ENCODE assay signal across 18 cellular contexts in genomic region chr4:128649161-128649560, GRCh38.
"Had no signal": no experiment of that assay in that cellular context is flagged by ENCODE, and none has a peak within 500 bp of the region (broad histone marks: within the 10 kb centered on the region; RNA-seq: fewer than 3 reads in every experiment).

No MANE protein-coding gene starts in this region.

- H3K9me3 ChIP-seq: adrenal gland, mucosa of descending colon, right atrium auricular region had no signal

- H3K4me1 Mint-ChIP-seq: activated CD4-positive, alpha-beta memory T cell treated with anti-CD3 and anti-CD28 coated beads, Interleukin-2, amount 10 ng/mL, durations not matched to agents 7 days and 5 days; activated naive CD4-positive, alpha-beta T cell treated with anti-CD3 and anti-CD28 coated beads, Interleukin-2, amount 50 U/mL, for 24 hours; naive thymus-derived CD8-positive, alpha-beta T cell had no signal

- H3K4me3 ChIP-seq: adrenal gland, left lung, mucosa of descending colon, right atrium auricular region, skin epidermis, upper lobe of left lung had no signal

- H3K9me3 Mint-ChIP-seq: activated CD4-positive, alpha-beta memory T cell treated with anti-CD3 and anti-CD28 coated beads, Interleukin-2, amount 10 ng/mL, durations not matched to agents 7 days and 5 days; activated naive CD4-positive, alpha-beta T cell treated with anti-CD3 and anti-CD28 coated beads, Interleukin-2, amount 50 U/mL, for 24 hours; activated T-cell treated with anti-CD3 and anti-CD28 coated beads, Interleukin-2, amount 50 U/mL, for 4 hours; T-helper 1 cell treated with Interleukin-12 subunit alpha and Interleukin-12 subunit beta and Interleukin-4 antibody, amounts not matched to agents 30 μg/mL and 1 μg/mL, for 36 hours had no signal

- H3K27me3 Mint-ChIP-seq: activated naive CD4-positive, alpha-beta T cell treated with anti-CD3 and anti-CD28 coated beads, Interleukin-2, amount 50 U/mL, for 24 hours had no signal

- H3K36me3 ChIP-seq: adrenal gland, left lung, right atrium auricular region, upper lobe of left lung had no signal

- H3K27me3 ChIP-seq: adrenal gland, left lung, right atrium auricular region, upper lobe of left lung had no signal

- H3K4me1 ChIP-seq: adrenal gland, left lung, upper lobe of left lung had no signal

- H3K4me3 Mint-ChIP-seq: activated CD4-positive, alpha-beta memory T cell treated with anti-CD3 and anti-CD28 coated beads, Interleukin-2, amount 10 ng/mL, durations not matched to agents 7 days and 5 days; activated naive CD4-positive, alpha-beta T cell treated with anti-CD3 and anti-CD28 coated beads, Interleukin-2, amount 50 U/mL, for 24 hours; activated T-cell treated with anti-CD3 and anti-CD28 coated beads, Interleukin-2, amount 50 U/mL, for 4 hours; naive thymus-derived CD8-positive, alpha-beta T cell; T-helper 1 cell treated with Interleukin-12 subunit alpha and Interleukin-12 subunit beta and Interleukin-4 antibody, amounts not matched to agents 30 μg/mL and 1 μg/mL, for 36 hours had no signal

- ATAC-seq: activated T-cell treated with anti-CD3 and anti-CD28 coated beads, Interleukin-2, amount 50 U/mL, for 4 hours; esophagus mucosa; left lung; naive thymus-derived CD8-positive, alpha-beta T cell had no signal

- H3K36me3 Mint-ChIP-seq: activated naive CD4-positive, alpha-beta T cell treated with anti-CD3 and anti-CD28 coated beads, Interleukin-2, amount 50 U/mL, for 24 hours; naive thymus-derived CD8-positive, alpha-beta T cell had no signal

- DNase-seq: activated CD4-positive, alpha-beta memory T cell treated with anti-CD3 and anti-CD28 coated beads, Interleukin-2, amount 10 ng/mL, durations not matched to agents 7 days and 5 days; activated CD4-positive, alpha-beta T cell treated with anti-CD3 and anti-CD28 coated beads for 4 hours; activated effector memory CD4-positive, alpha-beta T cell treated with Interleukin-2 at 50 U/mL for 16 hours; activated T-cell treated with anti-CD3 and anti-CD28 coated beads, Interleukin-2, amount 50 U/mL, for 4 hours; adrenal gland; caudate nucleus; hippocampal formation; left lung; naive thymus-derived CD8-positive, alpha-beta T cell; stimulated activated CD4-positive, alpha-beta T cell treated with anti-CD3 and anti-CD28 coated beads, Interleukin-4, amount 100 ng/mL, for 24 hours; stimulated activated naive CD4-positive, alpha-beta T cell treated with Interleukin-2 at 50 U/mL for 16 hours; upper lobe of left lung had no signal

- H3K27ac Mint-ChIP-seq: activated CD4-positive, alpha-beta memory T cell treated with anti-CD3 and anti-CD28 coated beads, Interleukin-2, amount 10 ng/mL, durations not matched to agents 7 days and 5 days; activated naive CD4-positive, alpha-beta T cell treated with anti-CD3 and anti-CD28 coated beads, Interleukin-2, amount 50 U/mL, for 24 hours; T-helper 1 cell treated with Interleukin-12 subunit alpha and Interleukin-12 subunit beta and Interleukin-4 antibody, amounts not matched to agents 30 μg/mL and 1 μg/mL, for 36 hours had no signal

- H3K27ac ChIP-seq: adrenal gland, left lung, skin epidermis, upper lobe of left lung had no signal
